In the genomic region with DNA sequence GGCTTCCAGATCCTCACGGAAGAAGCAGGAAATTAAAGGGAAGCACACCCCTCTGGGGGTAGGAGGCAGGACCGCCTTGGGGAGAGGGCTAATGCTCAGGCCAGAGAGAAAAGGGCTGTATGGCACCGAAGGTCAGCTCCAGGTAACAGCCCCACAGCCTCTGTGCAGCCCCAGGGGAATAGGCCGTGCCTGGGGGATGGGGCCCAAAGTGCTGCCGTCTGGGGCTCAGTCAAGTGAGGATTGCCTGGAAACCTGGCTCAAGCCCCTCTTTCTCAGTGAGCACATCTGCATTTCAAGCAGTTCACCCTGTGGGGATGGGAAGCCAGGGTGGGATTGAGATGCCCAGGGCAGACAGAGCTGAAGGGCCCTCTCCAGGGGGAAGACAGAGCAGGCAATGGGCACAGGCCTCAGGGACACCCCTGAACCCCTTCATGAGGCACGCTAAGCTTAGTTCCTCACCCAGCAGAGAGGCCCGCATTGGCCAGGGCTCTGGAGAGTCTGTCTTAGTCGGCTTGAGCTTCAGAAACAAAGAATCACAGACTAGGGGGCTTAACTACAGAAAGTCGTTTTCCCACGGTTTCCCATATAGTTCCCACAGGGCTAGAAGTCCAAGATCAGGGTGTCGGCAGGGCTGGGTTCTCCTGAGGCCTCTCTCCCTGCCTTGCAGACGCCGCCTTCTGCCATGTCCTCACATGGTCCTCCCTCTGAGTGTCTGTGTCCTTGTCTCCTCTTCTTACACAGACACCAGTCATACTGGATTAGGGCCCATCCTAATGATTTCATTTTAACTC, we compare ENCODE assay signal across 26 cellular contexts.
DNase-seq lines count a peak whose midpoint lies in the region; ATAC-seq and TF ChIP-seq lines count a peak whose summit lies in the region.
"Had no signal": no experiment of that assay in that cellular context is flagged by ENCODE, and none has a peak within 500 bp of the region (broad histone marks: within the 10 kb centered on the region; RNA-seq: fewer than 3 reads in every experiment).

No MANE protein-coding gene starts in this region.

- no peaks in the 10 kb centered on the region for H3K27me3 ChIP-seq in endodermal cell (ENCODE audit: control insufficient read depth, insufficient read depth, low read length, poor library complexity, severe bottlenecking)
- no peaks in the 10 kb centered on the region for H3K27me3 ChIP-seq in gastrocnemius medialis
- no peaks in the 10 kb centered on the region for H3K27me3 ChIP-seq in thyroid gland
- H3K27me3 ChIP-seq: cardiac muscle cell had no signal

- no peaks in the 10 kb centered on the region for H3K9me3 ChIP-seq in HEK293 (ENCODE audit: control insufficient read depth, insufficient read depth, low read depth, low read length)
- H3K9me3 ChIP-seq in endodermal cell (ENCODE audit: control insufficient read depth, low read length): no peaks in the 10 kb centered on the region
- H3K9me3 ChIP-seq in gastrocnemius medialis: no peaks in the 10 kb centered on the region
- no peaks in the 10 kb centered on the region for H3K9me3 ChIP-seq in thyroid gland

- no peaks in the 10 kb centered on the region for H3K36me3 ChIP-seq in HEK293 (ENCODE audit: control insufficient read depth in 2 of 2, insufficient read depth in 1 of 2, low read length in 2 of 2)
- H3K36me3 ChIP-seq in endodermal cell (ENCODE audit: control insufficient read depth, insufficient read depth, low read length): no peaks in the 10 kb centered on the region
- no peaks in the 10 kb centered on the region for H3K36me3 ChIP-seq in gastrocnemius medialis
- no peaks in the 10 kb centered on the region for H3K36me3 ChIP-seq in thyroid gland
- H3K36me3 ChIP-seq: cardiac muscle cell had no signal

- H3K4me1 Mint-ChIP-seq in activated CD4-positive, alpha-beta T cell treated with anti-CD3 and anti-CD28 coated beads, Interleukin-2, amount 10 ng/mL, durations not matched to agents 7 days and 5 days: peaks cover 1% of the 10 kb centered on the region
- no peaks in the 10 kb centered on the region for H3K4me1 Mint-ChIP-seq in endodermal cell
- H3K4me1 Mint-ChIP-seq: B cell had no signal

- H3K27ac ChIP-seq in HEK293 (ENCODE audit: extremely low read depth, low read depth, low read length): no peak overlapping the region
- H3K27ac ChIP-seq in endodermal cell (ENCODE audit: low read depth, low read length): no peak overlapping the region
- peak overlapping the region; percentile 43 to 64 (median 52) for H3K27ac ChIP-seq in gastrocnemius medialis
- no peak overlapping the region for H3K27ac ChIP-seq in thyroid gland
- H3K27ac ChIP-seq: 22Rv1, cardiac muscle cell, epithelial cell of prostate, RWPE1 had no signal

- H3K4me3 ChIP-seq in HEK293 (ENCODE audit: low read depth, low read length) (no peak overlapping the region), endodermal cell (ENCODE audit: low read length) (no peak overlapping the region), gastrocnemius medialis (no peak overlapping the region), thyroid gland (replicated peaks in 1 of 3) (no peak overlapping the region)
- H3K4me3 ChIP-seq: cardiac muscle cell, smooth muscle cell had no signal

- H3K9ac ChIP-seq in endodermal cell (ENCODE audit: extremely low read depth, low read length, poor library complexity, severe bottlenecking): no peak overlapping the region

- CTCF ChIA-PET in activated CD4-positive, alpha-beta T cell treated with anti-CD3 and anti-CD28 coated beads, Interleukin-2, amount 10 ng/mL, durations not matched to agents 7 days and 5 days (lab: Charles Lee): interaction anchor here (0.7 to 1.1 kb wide), 2 partner anchors 18 to 124 kb away, joined by 3 read pairs; no protein-coding TSS in a partner anchor
- CTCF ChIA-PET in HEK293 (lab: Yijun Ruan, JAX): interaction anchor here (0.5 to 1.2 kb wide), 3 partner anchors 18 to 284 kb away, joined by 3 read pairs; no protein-coding TSS in a partner anchor

- in situ Hi-C loops in gastrocnemius medialis (cut with MboI; ENCODE audit: low sequenced_read_pairs in 4 of 4): loop anchor here in 2 of 4 donors (10.0 kb wide), 2 partner anchors 275 to 285 kb away; a partner anchor contains a TSS

- TF ChIP-seq CTCF in HEK293 (tag by site-specific recombination; IDR thresholded peaks at IDR 0.05): no peak
- no peak for TF ChIP-seq CTCF in endodermal cell (conservative IDR thresholded peaks at IDR 0.05)
- no peak for TF ChIP-seq CTCF in gastrocnemius medialis (IDR thresholded peaks at IDR 0.05 in 4 of 5, conservative IDR thresholded peaks at IDR 0.05 in 1 of 5)
- no peak for TF ChIP-seq CTCF in thyroid gland (IDR thresholded peaks at IDR 0.05)

- H3K27ac Mint-ChIP-seq in activated CD4-positive, alpha-beta T cell treated with anti-CD3 and anti-CD28 coated beads, Interleukin-2, amount 10 ng/mL, durations not matched to agents 7 days and 5 days: no peak overlapping the region
- H3K27ac Mint-ChIP-seq in endodermal cell: no peak overlapping the region
- H3K27ac Mint-ChIP-seq: B cell; nephron progenitor cell; progenitor cell of endocrine pancreas; stimulated activated naive CD8-positive, alpha-beta T cell treated with anti-CD3 and anti-CD28 coated beads, Interleukin-15, Interleukin-2, amounts not matched to agents 100 ng/mL and 50 ng/mL, for 24 hours had no signal

- WGBS in endodermal cell (ENCODE audit: insufficient coverage in 1 of 2, insufficient read length in 1 of 2), 2 experiments: 90 to 92% methylated on average over 9 to 13 of the region's 13 CpGs
- 81 to 85% methylated on average over 11 to 13 of the region's 13 CpGs for WGBS in thyroid gland, 2 donors

- H3K27me3 Mint-ChIP-seq in activated CD4-positive, alpha-beta T cell treated with anti-CD3 and anti-CD28 coated beads, Interleukin-2, amount 10 ng/mL, durations not matched to agents 7 days and 5 days: no peaks in the 10 kb centered on the region
- H3K27me3 Mint-ChIP-seq in endodermal cell (ENCODE audit: insufficient read depth): no peaks in the 10 kb centered on the region
- H3K27me3 Mint-ChIP-seq: stimulated activated naive CD8-positive, alpha-beta T cell treated with anti-CD3 and anti-CD28 coated beads, Interleukin-15, Interleukin-2, amounts not matched to agents 100 ng/mL and 50 ng/mL, for 24 hours had no signal

- POLR2A ChIA-PET in activated CD4-positive, alpha-beta T cell treated with anti-CD3 and anti-CD28 coated beads, Interleukin-2, amount 10 ng/mL, durations not matched to agents 7 days and 5 days (lab: Charles Lee): no interaction called here
- POLR2A ChIA-PET in HEK293 (lab: Yijun Ruan, JAX): no interaction called here

- H3K4me1 ChIP-seq in HEK293 (ENCODE audit: control insufficient read depth, insufficient read depth, low read length) (no peaks in the 10 kb centered on the region), endodermal cell (ENCODE audit: control insufficient read depth, insufficient read depth, low read length) (no peaks in the 10 kb centered on the region), gastrocnemius medialis (no peaks in the 10 kb centered on the region), thyroid gland (peaks cover 0 to 5% of the 10 kb centered on the region in 2 donors)

- intact Hi-C loops in gastrocnemius medialis (cut with DNase I; ENCODE audit: low total_unique reads): loop anchor here (5.0 kb wide), 1 partner anchor 37 kb away; no protein-coding TSS in a partner anchor
- intact Hi-C loops in thyroid gland (cut with DNase I): loop anchor here (5.0 kb wide), 1 partner anchor 283 kb away; no protein-coding TSS in a partner anchor

- peak; percentile 1 for DNase-seq in activated CD4-positive, alpha-beta T cell treated with anti-CD3 and anti-CD28 coated beads, Interleukin-2, amount 10 ng/mL, durations not matched to agents 7 days and 5 days
- DNase-seq in activated CD4-positive, alpha-beta T cell treated with anti-CD3 and anti-CD28 coated beads, Interleukin-2, amount 50 U/mL, for 1 hour: no peak
- DNase-seq in endodermal cell: peak; percentile 43
- no peak for DNase-seq in gastrocnemius medialis
- DNase-seq in UCSD-AML1 (lab: John Stamatoyannopoulos, UW; ENCODE audit: unreplicated experiment): no peak
- no peak for DNase-seq in thyroid gland
- no peak for DNase-seq in NCI-H2227 treated with DMSO at 0.1 percent for 48 hours (lab: John Stamatoyannopoulos, UW)
- DNase-seq: activated CD4-positive, alpha-beta T cell treated with anti-CD3 and anti-CD28 coated beads for 1 hour; amniotic stem cell; EL; foreskin fibroblast; NCI-H1436; NCI-H526 treated with DMSO at 0.1 percent for 48 hours; nephron progenitor cell; stimulated activated CD4-positive, alpha-beta T cell treated with anti-CD3 and anti-CD28 coated beads, Interleukin-4, amount 100 ng/mL, for 1 hour; T1000 had no signal

- peak in 1 of 2 donors; percentile 34 for ATAC-seq in gastrocnemius medialis
- ATAC-seq: HCT116 had no signal

- H3K36me3 Mint-ChIP-seq in activated CD4-positive, alpha-beta T cell treated with anti-CD3 and anti-CD28 coated beads, Interleukin-2, amount 10 ng/mL, durations not matched to agents 7 days and 5 days (ENCODE audit: low read depth): no peaks in the 10 kb centered on the region
- no peaks in the 10 kb centered on the region for H3K36me3 Mint-ChIP-seq in endodermal cell (ENCODE audit: low read depth)

- no peak for TF ChIP-seq POLR2A in gastrocnemius medialis (IDR thresholded peaks at IDR 0.05)
- no peak for TF ChIP-seq POLR2A in thyroid gland (IDR thresholded peaks at IDR 0.05)

- no peak overlapping the region for H3K4me3 Mint-ChIP-seq in activated CD4-positive, alpha-beta T cell treated with anti-CD3 and anti-CD28 coated beads, Interleukin-2, amount 10 ng/mL, durations not matched to agents 7 days and 5 days
- H3K4me3 Mint-ChIP-seq in endodermal cell: no peak overlapping the region
- H3K4me3 Mint-ChIP-seq: B cell; nephron progenitor cell; stimulated activated naive CD8-positive, alpha-beta T cell treated with anti-CD3 and anti-CD28 coated beads, Interleukin-15, Interleukin-2, amounts not matched to agents 100 ng/mL and 50 ng/mL, for 24 hours had no signal

- H3K9me3 Mint-ChIP-seq in activated CD4-positive, alpha-beta T cell treated with anti-CD3 and anti-CD28 coated beads, Interleukin-2, amount 10 ng/mL, durations not matched to agents 7 days and 5 days: no peaks in the 10 kb centered on the region
- H3K9me3 Mint-ChIP-seq in endodermal cell: no peaks in the 10 kb centered on the region
- H3K9me3 Mint-ChIP-seq: nephron progenitor cell; stimulated activated naive CD8-positive, alpha-beta T cell treated with anti-CD3 and anti-CD28 coated beads, Interleukin-15, Interleukin-2, amounts not matched to agents 100 ng/mL and 50 ng/mL, for 24 hours had no signal

TF ChIP-seq in HEK293, 187 proteins besides CTCF, POLR2A, EP300 and RAD21 (continues in another document):
- TF ChIP-seq, protein P1, sequence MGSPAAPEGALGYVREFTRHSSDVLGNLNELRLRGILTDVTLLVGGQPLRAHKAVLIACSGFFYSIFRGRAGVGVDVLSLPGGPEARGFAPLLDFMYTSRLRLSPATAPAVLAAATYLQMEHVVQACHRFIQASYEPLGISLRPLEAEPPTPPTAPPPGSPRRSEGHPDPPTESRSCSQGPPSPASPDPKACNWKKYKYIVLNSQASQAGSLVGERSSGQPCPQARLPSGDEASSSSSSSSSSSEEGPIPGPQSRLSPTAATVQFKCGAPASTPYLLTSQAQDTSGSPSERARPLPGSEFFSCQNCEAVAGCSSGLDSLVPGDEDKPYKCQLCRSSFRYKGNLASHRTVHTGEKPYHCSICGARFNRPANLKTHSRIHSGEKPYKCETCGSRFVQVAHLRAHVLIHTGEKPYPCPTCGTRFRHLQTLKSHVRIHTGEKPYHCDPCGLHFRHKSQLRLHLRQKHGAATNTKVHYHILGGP (tag by site-specific recombination; IDR thresholded peaks at IDR 0.05): no peak

Comparison
In these comparisons a context has a peak if more than half of its experiments do, and no peak if none do; other contexts are left out.
1. DNase-seq: peak in activated CD4-positive, alpha-beta T cell treated with anti-CD3 and anti-CD28 coated beads, Interleukin-2, amount 10 ng/mL, durations not matched to agents 7 days and 5 days (single experiment) and endodermal cell (single experiment); none in activated CD4-positive, alpha-beta T cell treated with anti-CD3 and anti-CD28 coated beads, Interleukin-2, amount 50 U/mL, for 1 hour (single experiment), gastrocnemius medialis (0 of 2), UCSD-AML1 (single experiment), thyroid gland (0 of 2) and NCI-H2227 treated with DMSO at 0.1 percent for 48 hours (single experiment).
2. H3K27ac ChIP-seq: peak in gastrocnemius medialis (4 of 4); none in HEK293 (single experiment), endodermal cell (single experiment) and thyroid gland (0 of 3).